ENCODE assay signal across 8 cellular contexts in the genomic region with DNA sequence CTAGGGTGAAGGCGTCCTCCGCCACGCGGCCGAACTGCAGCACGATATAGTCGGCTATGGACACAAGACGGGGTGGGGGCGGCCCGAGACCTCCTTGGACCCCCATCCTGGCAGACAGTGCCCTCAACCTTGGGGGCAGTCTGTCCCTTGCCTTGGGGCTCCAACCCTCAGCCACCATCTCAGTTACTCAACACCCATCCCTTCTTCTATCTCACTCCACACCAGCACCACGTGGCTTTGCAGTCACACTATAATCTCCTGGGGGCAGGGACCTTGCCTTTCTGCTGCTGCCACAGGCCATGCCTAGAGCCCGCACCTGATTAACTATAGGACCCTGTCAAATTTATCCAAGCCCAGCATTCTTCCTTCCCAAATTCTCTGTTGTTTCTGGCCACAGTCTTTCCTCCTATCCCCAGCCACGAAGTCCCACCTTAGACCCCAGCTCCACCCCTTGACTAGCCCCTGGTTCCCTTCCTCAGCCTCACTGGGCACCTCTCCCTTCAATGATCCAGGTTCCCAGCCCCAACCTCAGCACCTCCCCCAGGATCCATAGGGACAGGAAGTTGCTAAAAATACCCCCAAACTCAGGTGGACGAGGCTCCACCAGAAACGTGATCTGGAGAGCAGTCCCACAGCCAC. TPM values are rescaled to one million over a fixed set of nuclear protein-coding genes. Genes with fewer than 3 reads are reported as not detected.
DNase-seq lines count a peak whose midpoint lies in the region; TF ChIP-seq lines count a peak whose summit lies in the region.

No MANE protein-coding gene starts in this region.

- peaks cover 5% of the 10 kb centered on the region for H3K27me3 ChIP-seq in skeletal muscle satellite cell (ENCODE audit: control insufficient read depth, insufficient read depth, low read length)

- peaks cover 6% of the 10 kb centered on the region for H3K9me3 Mint-ChIP-seq in glutamatergic neuron (ENCODE audit: unreplicated experiment)

- peak overlapping the region; percentile 94 for H3K4me2 ChIP-seq in skeletal muscle satellite cell (ENCODE audit: low read length)

- H3K27me3 Mint-ChIP-seq in glutamatergic neuron (ENCODE audit: unreplicated experiment), result peaks cover 8% of the 10 kb centered on the region

- H3K36me3 Mint-ChIP-seq in glutamatergic neuron (ENCODE audit: unreplicated experiment), result no peaks in the 10 kb centered on the region

- peaks cover 53% of the 10 kb centered on the region for H3K4me1 ChIP-seq in skeletal muscle satellite cell (ENCODE audit: control insufficient read depth, insufficient read depth, low read length)

- H3K36me3 ChIP-seq in skeletal muscle satellite cell (ENCODE audit: insufficient read depth, low read length), result peaks cover 2% of the 10 kb centered on the region

- H3K4me3 ChIP-seq in WI38 (ENCODE audit: low read depth, low read length), result peak overlapping the region; percentile 74
- peak overlapping the region; percentile 79 for H3K4me3 ChIP-seq in skeletal muscle satellite cell (ENCODE audit: low read length)

- DNase-seq in HUDEP-2 (lab: John Stamatoyannopoulos, UW; ENCODE audit: unreplicated experiment in 76 of 76) (peak in 73 of 76 experiments; percentile 41 to 93 (median 74)), glutamatergic neuron (no peak), DMS153 treated with DMSO at 0.1 percent for 48 hours (lab: John Stamatoyannopoulos, UW; ENCODE audit: unreplicated experiment) (no peak), SKM-1 treated with dmso at 0.1 percent for 144 hours (lab: John Stamatoyannopoulos, UW; ENCODE audit: unreplicated experiment) (no peak), mesenteric fat pad (ENCODE audit: low spot score) (no peak), NCI-H1436 treated with DMSO at 0.1 percent for 48 hours (lab: John Stamatoyannopoulos, UW) (no peak)

- H3K27ac Mint-ChIP-seq in glutamatergic neuron (ENCODE audit: unreplicated experiment), result peak overlapping the region; percentile 66

- H3K9ac ChIP-seq in skeletal muscle satellite cell (ENCODE audit: low read depth, low read length), result peak overlapping the region; percentile 99

- no peaks in the 10 kb centered on the region for H3K9me3 ChIP-seq in skeletal muscle satellite cell (replicated peaks; ENCODE audit: low read length)

- H3K4me3 Mint-ChIP-seq in glutamatergic neuron (ENCODE audit: unreplicated experiment), result peak overlapping the region; percentile 70

- peaks cover 36% of the 10 kb centered on the region for H3K4me1 Mint-ChIP-seq in glutamatergic neuron (ENCODE audit: low read depth, unreplicated experiment)

- TF ChIP-seq CTCF in WI38 (IDR thresholded peaks at IDR 0.05; ENCODE audit: low read depth, low read length), result no peak
- no peak for TF ChIP-seq CTCF in glutamatergic neuron (IDR thresholded peaks at IDR 0.05; ENCODE audit: partially characterized antibody, unreplicated experiment)

RNA-seq across cellular contexts. Expression of a gene that starts 1.6 kb away (rescaled TPM):
- total RNA-seq in glutamatergic neuron (ENCODE audit: unreplicated experiment) (50.0 TPM), mesenteric fat pad (25.3 TPM)
- 6.8 and 8.1 TPM in 2 replicates for total RNA-seq in skeletal muscle satellite cell (2012; rRNA removed)

RNA-seq across cellular contexts. Expression of a gene that starts 14.2 kb away (rescaled TPM):
- total RNA-seq in glutamatergic neuron (ENCODE audit: unreplicated experiment) (not detected), mesenteric fat pad (not detected)
- not detected in 2 replicates for total RNA-seq in skeletal muscle satellite cell (2012; rRNA removed)

RNA-seq across cellular contexts. Expression of a gene that starts 30.3 kb away (rescaled TPM):
- total RNA-seq in glutamatergic neuron (ENCODE audit: unreplicated experiment), result 690 TPM
- total RNA-seq in skeletal muscle satellite cell (2012; rRNA removed), result 1,553 and 2,067 TPM in 2 replicates
- 919 TPM for total RNA-seq in mesenteric fat pad

RNA-seq across cellular contexts. Expression of a gene that starts 46.4 kb away (rescaled TPM):
- total RNA-seq in glutamatergic neuron (ENCODE audit: unreplicated experiment) (33.4 TPM), mesenteric fat pad (1.9 TPM)
- 6.3 TPM in 2 replicates for total RNA-seq in skeletal muscle satellite cell (2012; rRNA removed)

Comparison
In these comparisons a context has a peak if more than half of its experiments do, and no peak if none do; other contexts are left out.
1. DNase-seq: peak in HUDEP-2 (73 of 76); none in glutamatergic neuron (single experiment), DMS153 treated with DMSO at 0.1 percent for 48 hours (single experiment), SKM-1 treated with dmso at 0.1 percent for 144 hours (single experiment), mesenteric fat pad (single experiment) and NCI-H1436 treated with DMSO at 0.1 percent for 48 hours (single experiment).